ENCODE assay signal across 19 cellular contexts in genomic region chr19:39304701-39305571, GRCh38. TPM values are rescaled to one million over a fixed set of nuclear protein-coding genes. Genes with fewer than 3 reads are reported as not detected.
DNase-seq lines count a peak whose midpoint lies in the region; TF ChIP-seq lines count a peak whose summit lies in the region.
"Had no signal": no experiment of that assay in that cellular context is flagged by ENCODE, and none has a peak within 500 bp of the region (broad histone marks: within the 10 kb centered on the region; RNA-seq: fewer than 3 reads in every experiment).

No MANE protein-coding gene starts in this region.

- WGBS in spleen, 5 donors = 49 to 64% (median 53%) methylated on average over 6 of the region's 6 CpGs
- 54% methylated on average over 6 of the region's 6 CpGs for WGBS in testis, 2 donors

- H3K27ac Mint-ChIP-seq in glutamatergic neuron (ENCODE audit: unreplicated experiment) = peak overlapping the region; percentile 62

- H3K9me3 Mint-ChIP-seq in glutamatergic neuron (ENCODE audit: unreplicated experiment) = peaks cover 17% of the 10 kb centered on the region
- H3K9me3 Mint-ChIP-seq: naive thymus-derived CD4-positive, alpha-beta T cell had no signal

- peak; percentile 39 for DNase-seq in activated CD8-positive, alpha-beta memory T cell treated with anti-CD3 and anti-CD28 coated beads, Interleukin-2, amount 50 U/mL, for 48 hours
- DNase-seq in activated CD8-positive, alpha-beta memory T cell treated with anti-CD3 and anti-CD28 coated beads, Interleukin-2, amount 50 U/mL, for 4 hours = no peak
- DNase-seq in NCI-H2227 treated with DMSO at 0.1 percent for 48 hours (lab: John Stamatoyannopoulos, UW) = peak; percentile 81
- no peak for DNase-seq in glutamatergic neuron
- DNase-seq in spleen = peak; percentile 38
- no peak for DNase-seq in NCI-H1105 treated with DMSO at 0.1 percent for 48 hours (lab: John Stamatoyannopoulos, UW)
- DNase-seq in testis = no peak
- no peak for DNase-seq in activated CD4-positive, alpha-beta T cell treated with anti-CD3 and anti-CD28 coated beads for 1 hour
- DNase-seq: activated naive CD4-positive, alpha-beta T cell treated with Interleukin-2 at 50 U/mL for 16 hours; naive thymus-derived CD4-positive, alpha-beta T cell; NCI-H187; NCI-H510A treated with DMSO at 0.1 percent for 48 hours; Right ventricle myocardium superior; stimulated activated CD4-positive, alpha-beta T cell treated with anti-CD3 and anti-CD28 coated beads, Interleukin-2, amount 100 ng/mL, for 48 hours; SW 1271 had no signal

- H3K36me3 ChIP-seq in spleen = peaks cover 0 to 20% (median 6%) of the 10 kb centered on the region in 6 donors
- H3K36me3 ChIP-seq in testis (ENCODE audit: low read depth, missing control alignments) = no peaks in the 10 kb centered on the region

- H3K4me3 ChIP-seq in spleen = no peak overlapping the region
- no peak overlapping the region for H3K4me3 ChIP-seq in testis
- H3K4me3 ChIP-seq: skin epidermis had no signal

- peaks cover 38% of the 10 kb centered on the region for H3K4me1 Mint-ChIP-seq in glutamatergic neuron (ENCODE audit: low read depth, unreplicated experiment)

- H3K4me1 ChIP-seq in spleen (peaks cover 0 to 18% (median 7%) of the 10 kb centered on the region in 6 donors), testis (no peaks in the 10 kb centered on the region)

- intact Hi-C loops in spleen (cut with DNase I; ENCODE audit: low total_unique reads) = no loop called here
- intact Hi-C loops in testis (cut with DNase I; ENCODE audit: low total_unique reads) = no loop called here

- H3K9me3 ChIP-seq in spleen = no peaks in the 10 kb centered on the region
- no peaks in the 10 kb centered on the region for H3K9me3 ChIP-seq in testis

- TF ChIP-seq POLR2A in spleen (IDR thresholded peaks at IDR 0.05) (no peak), testis (IDR thresholded peaks at IDR 0.05) (no peak)

- peaks cover 17% of the 10 kb centered on the region for H3K27me3 Mint-ChIP-seq in glutamatergic neuron (ENCODE audit: unreplicated experiment)

- peaks cover 0 to 39% (median 19%) of the 10 kb centered on the region in 7 donors for H3K27me3 ChIP-seq in spleen (replicated peaks in 1 of 7)
- no peaks in the 10 kb centered on the region for H3K27me3 ChIP-seq in testis

- no peaks in the 10 kb centered on the region for H3K36me3 Mint-ChIP-seq in glutamatergic neuron (ENCODE audit: unreplicated experiment)

- peak overlapping the region; percentile 69 for H3K4me3 Mint-ChIP-seq in glutamatergic neuron (ENCODE audit: unreplicated experiment)
- H3K4me3 Mint-ChIP-seq: CD14-positive monocyte; naive thymus-derived CD4-positive, alpha-beta T cell had no signal

- TF ChIP-seq CTCF in glutamatergic neuron (IDR thresholded peaks at IDR 0.05; ENCODE audit: partially characterized antibody, unreplicated experiment) (no peak), spleen (IDR thresholded peaks at IDR 0.05 in 8 of 11, conservative IDR thresholded peaks at IDR 0.05 in 3 of 11) (no peak), testis (IDR thresholded peaks at IDR 0.05) (no peak)

- H3K27ac ChIP-seq in spleen = no peak overlapping the region
- H3K27ac ChIP-seq in testis = no peak overlapping the region
- H3K27ac ChIP-seq: skin epidermis had no signal

RNA-seq across cellular contexts. Expression of gene IFNL1, which starts 8.7 kb away (rescaled TPM):
- total RNA-seq in glutamatergic neuron (ENCODE audit: unreplicated experiment) (not detected), spleen (not detected), testis (not detected)
- polyA plus RNA-seq in spleen (not detected), testis (ENCODE audit: insufficient read depth, low read depth, low replicate concordance) (not detected)
- total RNA-seq: lung microvascular endothelial cell; naive thymus-derived CD4-positive, alpha-beta T cell; Right ventricle myocardium superior had no signal
- polyA plus RNA-seq: CD14-positive monocyte; keratinocyte; naive thymus-derived CD4-positive, alpha-beta T cell had no signal

RNA-seq across cellular contexts. Expression of gene LRFN1, which starts 15.7 kb away (rescaled TPM):
- 56.3 TPM for total RNA-seq in glutamatergic neuron (ENCODE audit: unreplicated experiment)
- 1 to 10 TPM; 2.2 to 6.0 (median 4.6) TPM for total RNA-seq in spleen
- 1 to 10 TPM in 1 of 3 donors, under 1 TPM in 2; 0.67 to 1.2 (median 0.99) TPM for polyA plus RNA-seq in spleen
- total RNA-seq in testis = 1 to 10 TPM; 3.5 to 4.0 TPM
- 1.4 TPM for polyA plus RNA-seq in testis (ENCODE audit: insufficient read depth, low read depth, low replicate concordance)

RNA-seq across cellular contexts. Expression of gene GMFG, which starts 30.9 kb away (rescaled TPM):
- total RNA-seq in glutamatergic neuron (ENCODE audit: unreplicated experiment) (1.2 TPM), spleen (100 to 1,000 TPM; 178 to 354 (median 288) TPM), testis (1 to 10 TPM; 2.4 to 3.7 TPM)
- polyA plus RNA-seq in spleen (100 to 1,000 TPM; 421 to 492 (median 452) TPM), testis (ENCODE audit: insufficient read depth, low read depth, low replicate concordance) (19.5 TPM)
- polyA plus RNA-seq: keratinocyte had no signal

RNA-seq across cellular contexts. Expression of gene IFNL2, which starts 36.7 kb away (rescaled TPM):
- total RNA-seq in glutamatergic neuron (ENCODE audit: unreplicated experiment) = not detected
- not detected for total RNA-seq in spleen
- polyA plus RNA-seq in spleen = not detected
- total RNA-seq in testis = under 1 TPM in 1 of 2 donors, not detected in 1; 0.43 TPM
- not detected for polyA plus RNA-seq in testis (ENCODE audit: insufficient read depth, low read depth, low replicate concordance)
- total RNA-seq: lung microvascular endothelial cell; naive thymus-derived CD4-positive, alpha-beta T cell; Right ventricle myocardium superior had no signal
- polyA plus RNA-seq: CD14-positive monocyte; keratinocyte; naive thymus-derived CD4-positive, alpha-beta T cell had no signal

RNA-seq across cellular contexts. Expression of gene SAMD4B, which starts 37.3 kb away (rescaled TPM):
- 119 TPM for total RNA-seq in glutamatergic neuron (ENCODE audit: unreplicated experiment)
- 100 to 1,000 TPM in 1 of 7 donors, 10 to 100 TPM in 6; 66.4 to 108 (median 84.1) TPM for total RNA-seq in spleen
- polyA plus RNA-seq in spleen = 10 to 100 TPM; 26.7 to 56.3 (median 42.1) TPM
- 100 to 1,000 TPM; 228 to 276 TPM for total RNA-seq in testis
- 159 TPM for polyA plus RNA-seq in testis (ENCODE audit: insufficient read depth, low read depth, low replicate concordance)

Comparison
In these comparisons a context has a peak if more than half of its experiments do, and no peak if none do; other contexts are left out.
1. DNase-seq: peak in activated CD8-positive, alpha-beta memory T cell treated with anti-CD3 and anti-CD28 coated beads, Interleukin-2, amount 50 U/mL, for 48 hours (single experiment), NCI-H2227 treated with DMSO at 0.1 percent for 48 hours (single experiment) and spleen (single experiment); none in activated CD8-positive, alpha-beta memory T cell treated with anti-CD3 and anti-CD28 coated beads, Interleukin-2, amount 50 U/mL, for 4 hours (single experiment), glutamatergic neuron (single experiment), NCI-H1105 treated with DMSO at 0.1 percent for 48 hours (single experiment), testis (single experiment) and activated CD4-positive, alpha-beta T cell treated with anti-CD3 and anti-CD28 coated beads for 1 hour (single experiment).
2. RNA of gene GMFG, which starts 30.9 kb away (total RNA-seq): 178 to 354 TPM in spleen; 2.4 to 3.7 TPM in testis and 1.2 TPM in glutamatergic neuron (single experiment); every median in the first group is over 10 times any median in the second.